Comparison of ENCODE assay signal across 1 cellular context in the genomic region with DNA sequence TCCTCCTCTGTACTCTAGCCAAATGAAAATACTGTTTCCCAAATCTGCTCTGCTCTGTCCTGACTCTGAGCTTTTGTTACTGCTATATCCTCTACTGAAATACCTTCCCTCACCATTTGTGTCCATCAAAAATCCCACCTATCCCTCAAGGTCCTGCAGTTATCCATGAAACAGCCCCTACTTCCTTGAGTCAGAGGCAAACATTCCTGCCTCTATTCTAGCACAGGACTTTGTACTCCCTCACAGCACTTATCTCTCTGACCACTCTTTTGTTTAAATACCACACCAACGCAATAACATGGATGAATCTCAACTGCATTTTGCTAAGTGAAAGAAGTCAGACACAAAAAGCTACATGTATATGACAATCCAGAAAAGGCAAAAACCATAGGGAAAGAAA.
A peak's percentile ranks its signal among the peaks of the same experiment; 100 is the strongest.
TF ChIP-seq lines count a peak whose summit lies in the region.

No MANE protein-coding gene starts in this region.

TF ChIP-seq in HepG2, 621 proteins besides CTCF, POLR2A, EP300 and RAD21 (continued from another document and continues in another):
- TF ChIP-seq SOX13 (IDR thresholded peaks at IDR 0.05) = peak; percentile 44; the same call in 1 of the 2 replicates
- TF ChIP-seq SOX13 (CRISPR knock-in tag; conservative IDR thresholded peaks at IDR 0.05 in 1 of 2, IDR thresholded peaks at IDR 0.05 in 1 of 2) = peak in 1 of 2 experiments; percentile 77; a peak in 1 of 4 replicates
- 0 out of 2 replicates have a peak, but pooled peaks have one; percentile 54 for TF ChIP-seq KDM6A (CRISPR knock-in tag; IDR thresholded peaks at IDR 0.05; ENCODE audit: low read depth)
- TF ChIP-seq, protein P1, sequence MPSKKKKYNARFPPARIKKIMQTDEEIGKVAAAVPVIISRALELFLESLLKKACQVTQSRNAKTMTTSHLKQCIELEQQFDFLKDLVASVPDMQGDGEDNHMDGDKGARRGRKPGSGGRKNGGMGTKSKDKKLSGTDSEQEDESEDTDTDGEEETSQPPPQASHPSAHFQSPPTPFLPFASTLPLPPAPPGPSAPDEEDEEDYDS (CRISPR knock-in tag; IDR thresholded peaks at IDR 0.05) = no peak
- TF ChIP-seq HNRNPK (IDR thresholded peaks at IDR 0.05; ENCODE audit: low read depth, low read length, poor library complexity, severe bottlenecking) = no peak
- TF ChIP-seq, protein P2, sequence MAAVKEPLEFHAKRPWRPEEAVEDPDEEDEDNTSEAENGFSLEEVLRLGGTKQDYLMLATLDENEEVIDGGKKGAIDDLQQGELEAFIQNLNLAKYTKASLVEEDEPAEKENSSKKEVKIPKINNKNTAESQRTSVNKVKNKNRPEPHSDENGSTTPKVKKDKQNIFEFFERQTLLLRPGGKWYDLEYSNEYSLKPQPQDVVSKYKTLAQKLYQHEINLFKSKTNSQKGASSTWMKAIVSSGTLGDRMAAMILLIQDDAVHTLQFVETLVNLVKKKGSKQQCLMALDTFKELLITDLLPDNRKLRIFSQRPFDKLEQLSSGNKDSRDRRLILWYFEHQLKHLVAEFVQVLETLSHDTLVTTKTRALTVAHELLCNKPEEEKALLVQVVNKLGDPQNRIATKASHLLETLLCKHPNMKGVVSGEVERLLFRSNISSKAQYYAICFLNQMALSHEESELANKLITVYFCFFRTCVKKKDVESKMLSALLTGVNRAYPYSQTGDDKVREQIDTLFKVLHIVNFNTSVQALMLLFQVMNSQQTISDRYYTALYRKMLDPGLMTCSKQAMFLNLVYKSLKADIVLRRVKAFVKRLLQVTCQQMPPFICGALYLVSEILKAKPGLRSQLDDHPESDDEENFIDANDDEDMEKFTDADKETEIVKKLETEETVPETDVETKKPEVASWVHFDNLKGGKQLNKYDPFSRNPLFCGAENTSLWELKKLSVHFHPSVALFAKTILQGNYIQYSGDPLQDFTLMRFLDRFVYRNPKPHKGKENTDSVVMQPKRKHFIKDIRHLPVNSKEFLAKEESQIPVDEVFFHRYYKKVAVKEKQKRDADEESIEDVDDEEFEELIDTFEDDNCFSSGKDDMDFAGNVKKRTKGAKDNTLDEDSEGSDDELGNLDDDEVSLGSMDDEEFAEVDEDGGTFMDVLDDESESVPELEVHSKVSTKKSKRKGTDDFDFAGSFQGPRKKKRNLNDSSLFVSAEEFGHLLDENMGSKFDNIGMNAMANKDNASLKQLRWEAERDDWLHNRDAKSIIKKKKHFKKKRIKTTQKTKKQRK (IDR thresholded peaks at IDR 0.05; ENCODE audit: low read length) = no peak
- TF ChIP-seq POGZ (CRISPR knock-in tag; IDR thresholded peaks at IDR 0.05) = peak; percentile 47
- peak; percentile 64 for TF ChIP-seq NCOA2 (CRISPR knock-in tag; IDR thresholded peaks at IDR 0.05)
- peak; percentile 27; the same call in 1 of the 2 replicates for TF ChIP-seq RARA (CRISPR knock-in tag; IDR thresholded peaks at IDR 0.05)
- TF ChIP-seq, protein P3, sequence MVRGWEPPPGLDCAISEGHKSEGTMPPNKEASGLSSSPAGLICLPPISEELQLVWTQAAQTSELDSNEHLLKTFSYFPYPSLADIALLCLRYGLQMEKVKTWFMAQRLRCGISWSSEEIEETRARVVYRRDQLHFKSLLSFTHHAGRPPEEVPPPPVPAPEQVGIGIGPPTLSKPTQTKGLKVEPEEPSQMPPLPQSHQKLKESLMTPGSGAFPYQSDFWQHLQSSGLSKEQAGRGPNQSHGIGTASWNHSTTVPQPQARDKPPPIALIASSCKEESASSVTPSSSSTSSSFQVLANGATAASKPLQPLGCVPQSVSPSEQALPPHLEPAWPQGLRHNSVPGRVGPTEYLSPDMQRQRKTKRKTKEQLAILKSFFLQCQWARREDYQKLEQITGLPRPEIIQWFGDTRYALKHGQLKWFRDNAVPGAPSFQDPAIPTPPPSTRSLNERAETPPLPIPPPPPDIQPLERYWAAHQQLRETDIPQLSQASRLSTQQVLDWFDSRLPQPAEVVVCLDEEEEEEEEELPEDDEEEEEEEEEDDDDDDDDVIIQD (CRISPR knock-in tag; IDR thresholded peaks at IDR 0.05; ENCODE audit: low read depth) = no peak
- TF ChIP-seq HNF4G (IDR thresholded peaks at IDR 0.05; ENCODE audit: borderline replicate concordance, low read depth, low read length) = no peak; the same call in 1 of the 2 replicates
- peak; percentile 38; the same call in 1 of the 2 replicates for TF ChIP-seq HNF4G (CRISPR knock-in tag; IDR thresholded peaks at IDR 0.05; ENCODE audit: borderline replicate concordance, low read depth)
- TF ChIP-seq, protein P4, sequence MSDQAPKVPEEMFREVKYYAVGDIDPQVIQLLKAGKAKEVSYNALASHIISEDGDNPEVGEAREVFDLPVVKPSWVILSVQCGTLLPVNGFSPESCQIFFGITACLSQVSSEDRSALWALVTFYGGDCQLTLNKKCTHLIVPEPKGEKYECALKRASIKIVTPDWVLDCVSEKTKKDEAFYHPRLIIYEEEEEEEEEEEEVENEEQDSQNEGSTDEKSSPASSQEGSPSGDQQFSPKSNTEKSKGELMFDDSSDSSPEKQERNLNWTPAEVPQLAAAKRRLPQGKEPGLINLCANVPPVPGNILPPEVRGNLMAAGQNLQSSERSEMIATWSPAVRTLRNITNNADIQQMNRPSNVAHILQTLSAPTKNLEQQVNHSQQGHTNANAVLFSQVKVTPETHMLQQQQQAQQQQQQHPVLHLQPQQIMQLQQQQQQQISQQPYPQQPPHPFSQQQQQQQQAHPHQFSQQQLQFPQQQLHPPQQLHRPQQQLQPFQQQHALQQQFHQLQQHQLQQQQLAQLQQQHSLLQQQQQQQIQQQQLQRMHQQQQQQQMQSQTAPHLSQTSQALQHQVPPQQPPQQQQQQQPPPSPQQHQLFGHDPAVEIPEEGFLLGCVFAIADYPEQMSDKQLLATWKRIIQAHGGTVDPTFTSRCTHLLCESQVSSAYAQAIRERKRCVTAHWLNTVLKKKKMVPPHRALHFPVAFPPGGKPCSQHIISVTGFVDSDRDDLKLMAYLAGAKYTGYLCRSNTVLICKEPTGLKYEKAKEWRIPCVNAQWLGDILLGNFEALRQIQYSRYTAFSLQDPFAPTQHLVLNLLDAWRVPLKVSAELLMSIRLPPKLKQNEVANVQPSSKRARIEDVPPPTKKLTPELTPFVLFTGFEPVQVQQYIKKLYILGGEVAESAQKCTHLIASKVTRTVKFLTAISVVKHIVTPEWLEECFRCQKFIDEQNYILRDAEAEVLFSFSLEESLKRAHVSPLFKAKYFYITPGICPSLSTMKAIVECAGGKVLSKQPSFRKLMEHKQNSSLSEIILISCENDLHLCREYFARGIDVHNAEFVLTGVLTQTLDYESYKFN (CRISPR knock-in tag; conservative IDR thresholded peaks at IDR 0.05) = peak; percentile 83
- TF ChIP-seq ATF4 (CRISPR knock-in tag; IDR thresholded peaks at IDR 0.05) = peak in 1 of 2 experiments; percentile 24; a peak in 1 of 4 replicates
- TF ChIP-seq ZNF12 (CRISPR knock-in tag; IDR thresholded peaks at IDR 0.05) = 0 out of 2 replicates have a peak, but pooled peaks have one; percentile 17
- TF ChIP-seq IKZF4 (CRISPR knock-in tag; IDR thresholded peaks at IDR 0.05; ENCODE audit: borderline replicate concordance, low read depth, not compliant biosample characterization) = no peak
- peak; percentile 84 for TF ChIP-seq ELF3 (CRISPR knock-in tag; IDR thresholded peaks at IDR 0.05)
- no peak for TF ChIP-seq WIZ (CRISPR knock-in tag; IDR thresholded peaks at IDR 0.05)
- no peak for TF ChIP-seq PRPF4 (IDR thresholded peaks at IDR 0.05; ENCODE audit: low read depth, low read length, poor library complexity, severe bottlenecking)
- TF ChIP-seq ETV5 (CRISPR knock-in tag; IDR thresholded peaks at IDR 0.05; ENCODE audit: borderline replicate concordance) = 0 out of 2 replicates have a peak, but pooled peaks have one; percentile 29
- TF ChIP-seq BCL6 (CRISPR knock-in tag; IDR thresholded peaks at IDR 0.05) = 0 out of 2 replicates have a peak, but pooled peaks have one; percentile 22
- peak; percentile 42; the same call in 1 of the 2 replicates for TF ChIP-seq ZNF644 (CRISPR knock-in tag; IDR thresholded peaks at IDR 0.05; ENCODE audit: low read depth)
- TF ChIP-seq GATAD2A (CRISPR knock-in tag; IDR thresholded peaks at IDR 0.05) = peak; percentile 66
- TF ChIP-seq ZNF3 (CRISPR knock-in tag; IDR thresholded peaks at IDR 0.05) = no peak
- TF ChIP-seq, protein P5, sequence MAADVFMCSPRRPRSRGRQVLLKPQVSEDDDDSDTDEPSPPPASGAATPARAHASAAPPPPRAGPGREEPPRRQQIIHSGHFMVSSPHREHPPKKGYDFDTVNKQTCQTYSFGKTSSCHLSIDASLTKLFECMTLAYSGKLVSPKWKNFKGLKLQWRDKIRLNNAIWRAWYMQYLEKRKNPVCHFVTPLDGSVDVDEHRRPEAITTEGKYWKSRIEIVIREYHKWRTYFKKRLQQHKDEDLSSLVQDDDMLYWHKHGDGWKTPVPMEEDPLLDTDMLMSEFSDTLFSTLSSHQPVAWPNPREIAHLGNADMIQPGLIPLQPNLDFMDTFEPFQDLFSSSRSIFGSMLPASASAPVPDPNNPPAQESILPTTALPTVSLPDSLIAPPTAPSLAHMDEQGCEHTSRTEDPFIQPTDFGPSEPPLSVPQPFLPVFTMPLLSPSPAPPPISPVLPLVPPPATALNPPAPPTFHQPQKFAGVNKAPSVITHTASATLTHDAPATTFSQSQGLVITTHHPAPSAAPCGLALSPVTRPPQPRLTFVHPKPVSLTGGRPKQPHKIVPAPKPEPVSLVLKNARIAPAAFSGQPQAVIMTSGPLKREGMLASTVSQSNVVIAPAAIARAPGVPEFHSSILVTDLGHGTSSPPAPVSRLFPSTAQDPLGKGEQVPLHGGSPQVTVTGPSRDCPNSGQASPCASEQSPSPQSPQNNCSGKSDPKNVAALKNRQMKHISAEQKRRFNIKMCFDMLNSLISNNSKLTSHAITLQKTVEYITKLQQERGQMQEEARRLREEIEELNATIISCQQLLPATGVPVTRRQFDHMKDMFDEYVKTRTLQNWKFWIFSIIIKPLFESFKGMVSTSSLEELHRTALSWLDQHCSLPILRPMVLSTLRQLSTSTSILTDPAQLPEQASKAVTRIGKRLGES (CRISPR knock-in tag; IDR thresholded peaks at IDR 0.05; ENCODE audit: borderline replicate concordance) = no peak
- peak; percentile 29 for TF ChIP-seq LCORL (IDR thresholded peaks at IDR 0.05)
- no peak for TF ChIP-seq LCORL (CRISPR knock-in tag; IDR thresholded peaks at IDR 0.05)
- no peak for TF ChIP-seq BRF2 (CRISPR knock-in tag; IDR thresholded peaks at IDR 0.05)
- TF ChIP-seq, protein P6, sequence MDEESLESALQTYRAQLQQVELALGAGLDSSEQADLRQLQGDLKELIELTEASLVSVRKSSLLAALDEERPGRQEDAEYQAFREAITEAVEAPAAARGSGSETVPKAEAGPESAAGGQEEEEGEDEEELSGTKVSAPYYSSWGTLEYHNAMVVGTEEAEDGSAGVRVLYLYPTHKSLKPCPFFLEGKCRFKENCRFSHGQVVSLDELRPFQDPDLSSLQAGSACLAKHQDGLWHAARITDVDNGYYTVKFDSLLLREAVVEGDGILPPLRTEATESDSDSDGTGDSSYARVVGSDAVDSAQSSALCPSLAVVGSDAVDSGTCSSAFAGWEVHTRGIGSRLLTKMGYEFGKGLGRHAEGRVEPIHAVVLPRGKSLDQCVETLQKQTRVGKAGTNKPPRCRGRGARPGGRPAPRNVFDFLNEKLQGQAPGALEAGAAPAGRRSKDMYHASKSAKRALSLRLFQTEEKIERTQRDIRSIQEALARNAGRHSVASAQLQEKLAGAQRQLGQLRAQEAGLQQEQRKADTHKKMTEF (CRISPR knock-in tag; IDR thresholded peaks at IDR 0.05) = peak; percentile 53
- no peak for TF ChIP-seq ZSCAN25 (CRISPR knock-in tag; IDR thresholded peaks at IDR 0.05)
- TF ChIP-seq ZNF646 (CRISPR knock-in tag; IDR thresholded peaks at IDR 0.05) = no peak
- TF ChIP-seq HNF4A (CRISPR knock-in tag; IDR thresholded peaks at IDR 0.05) = peak; percentile 88
